ENCODE assay signal across 8 cellular contexts in genomic region chrX:54439967-54440871, GRCh38. TPM values are rescaled to one million over a fixed set of nuclear protein-coding genes. Genes with fewer than 3 reads are reported as not detected.
DNase-seq lines count a peak whose midpoint lies in the region; ATAC-seq, FAIRE-seq and TF ChIP-seq lines count a peak whose summit lies in the region.

A gene with protein sequence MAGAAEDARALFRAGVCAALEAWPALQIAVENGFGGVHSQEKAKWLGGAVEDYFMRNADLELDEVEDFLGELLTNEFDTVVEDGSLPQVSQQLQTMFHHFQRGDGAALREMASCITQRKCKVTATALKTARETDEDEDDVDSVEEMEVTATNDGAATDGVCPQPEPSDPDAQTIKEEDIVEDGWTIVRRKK (plus strand): TSS chrX:54440404. CDS start chrX:54440422, 18 bp downstream.

- TF ChIP-seq POLR2A in spleen (IDR thresholded peaks at IDR 0.05) = no peak

- intact Hi-C loops in spleen (cut with DNase I; ENCODE audit: low total_unique reads) = no loop called here

- WGBS in spleen, 5 donors = 0 to 44% (median 2%) methylated on average over 8 to 40 of the region's 40 CpGs

- H3K27me3 ChIP-seq in bronchial epithelial cell (ENCODE audit: control insufficient read depth, insufficient read depth, low read length) (no peaks in the 10 kb centered on the region), spleen (replicated peaks in 1 of 7) (no peaks in the 10 kb centered on the region)

- no peak for TF ChIP-seq CTCF in WI38 (IDR thresholded peaks at IDR 0.05; ENCODE audit: low read depth, low read length)
- no peak for TF ChIP-seq CTCF in bronchial epithelial cell (IDR thresholded peaks at IDR 0.05; ENCODE audit: insufficient read depth, low read length, severe bottlenecking)
- no peak for TF ChIP-seq CTCF in spleen (IDR thresholded peaks at IDR 0.05 in 8 of 11, conservative IDR thresholded peaks at IDR 0.05 in 3 of 11)

- ATAC-seq in GM18907 (IDR thresholded peaks at IDR 0.05; ENCODE audit: unreplicated experiment) (peak; percentile 96), HG03139 (IDR thresholded peaks at IDR 0.05; ENCODE audit: unreplicated experiment) (peak; percentile 96)

- H3K4me3 ChIP-seq in WI38 (ENCODE audit: low read depth, low read length) (peak within 1 kb of the TSS; percentile 81), bronchial epithelial cell (ENCODE audit: low read depth, low read length) (peak within 1 kb of the TSS; percentile 81), spleen (peak within 1 kb of the TSS; percentile 72 to 99 (median 90))

- H3K36me3 ChIP-seq in bronchial epithelial cell (ENCODE audit: control insufficient read depth, insufficient read depth, low read length) (no peaks in the 10 kb centered on the region), spleen (peaks cover 0 to 25% (median 13%) of the 10 kb centered on the region in 6 donors)

- H3K4me1 ChIP-seq in spleen = peaks cover 14 to 35% (median 21%) of the 10 kb centered on the region in 6 donors

- DNase-seq in AG08395 (ENCODE audit: low spot score) = peak; percentile 74
- peak; percentile 60 for DNase-seq in NCI-H2196 (lab: John Stamatoyannopoulos, UW; ENCODE audit: unreplicated experiment)
- DNase-seq in bronchial epithelial cell (ENCODE audit: low read depth) = peak; percentile 79
- peak; percentile 73 for DNase-seq in inferior parietal cortex (ENCODE audit: extremely low spot score)
- peak; percentile 94 for DNase-seq in spleen

- H3K27ac ChIP-seq in spleen = peak within 1 kb of the TSS in 7 of 8 donors; percentile 46 to 76 (median 71)

- no peaks in the 10 kb centered on the region for H3K9me3 ChIP-seq in spleen

- no peak for FAIRE-seq in bronchial epithelial cell (lab: Jason Lieb, UNC)

RNA-seq across cellular contexts. Expression of the gene that starts here (rescaled TPM):
- total RNA-seq in bronchial epithelial cell (12.4 and 17.7 TPM in 2 replicates), spleen (10 to 100 TPM; 21.4 to 46.4 (median 35.1) TPM)
- polyA plus RNA-seq in spleen = 10 to 100 TPM; 25.5 to 42.3 (median 31.3) TPM

Comparison
In these comparisons a context has a peak if more than half of its experiments do, and no peak if none do; other contexts are left out.
1. Peak in every context shown above with its lines: DNase-seq, ATAC-seq, H3K4me3 ChIP-seq and H3K27ac ChIP-seq.